Comparison of ENCODE assay signal across 1 cellular context in the genomic region with DNA sequence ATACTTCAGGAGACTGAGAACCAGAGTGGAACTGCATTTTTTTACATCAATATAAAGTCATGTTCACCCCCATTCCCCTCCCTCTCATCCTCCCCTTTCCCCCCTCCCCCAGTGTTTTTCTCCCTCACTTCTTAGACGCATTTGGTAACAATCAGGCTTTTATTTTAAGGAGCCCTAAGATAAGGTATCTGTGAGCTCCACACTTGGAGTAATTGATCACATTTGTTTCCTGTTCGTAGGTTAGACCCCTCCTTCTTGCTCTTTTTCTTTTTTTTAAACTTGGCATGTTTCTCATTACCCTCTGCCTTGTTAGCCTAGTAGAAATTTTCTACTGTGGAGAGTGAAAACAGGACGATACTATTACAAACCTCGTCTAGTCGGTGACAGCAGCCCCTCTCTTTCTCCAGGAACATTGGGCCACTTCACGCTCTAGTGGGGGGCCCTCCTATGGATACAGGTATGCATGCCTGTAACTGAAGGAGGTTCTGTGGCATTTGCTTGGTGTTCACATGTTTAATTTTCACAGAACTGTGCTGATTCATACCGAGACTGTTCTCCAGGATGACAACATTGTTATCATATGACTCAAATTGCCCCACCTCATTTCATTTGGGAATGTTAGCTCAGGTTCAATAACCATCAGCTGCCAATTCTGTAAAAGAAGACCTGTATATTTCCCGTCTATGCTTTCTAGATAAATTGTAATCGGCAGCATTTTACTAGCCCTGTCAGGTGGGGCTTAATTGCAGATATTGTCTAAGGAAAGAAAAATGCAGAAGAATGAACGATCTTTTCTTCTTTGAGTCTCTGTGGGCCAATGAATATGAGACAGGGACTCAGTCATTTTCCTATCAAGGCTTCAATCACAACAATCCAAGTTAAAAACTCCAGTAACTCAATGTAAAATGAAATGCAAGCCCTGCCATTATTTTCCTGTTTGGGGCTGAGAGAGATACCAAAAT.
TF ChIP-seq lines count a peak whose summit lies in the region.

No MANE protein-coding gene starts in this region.

TF ChIP-seq in H1, 55 proteins besides CTCF, POLR2A, EP300 and RAD21 (continued from another document):
- TF ChIP-seq ASH2L (IDR thresholded peaks at IDR 0.05; ENCODE audit: low read length) = no peak
